8 cellular contexts compared by ENCODE assay signal in genomic region chr11:65778901-65779668, GRCh38. TPM values are rescaled to one million over a fixed set of nuclear protein-coding genes. Genes with fewer than 3 reads are reported as not detected.
DNase-seq lines count a peak whose midpoint lies in the region; ATAC-seq and TF ChIP-seq lines count a peak whose summit lies in the region.

No MANE protein-coding gene starts in this region.

- POLR2A ChIA-PET in GM10248 (lab: Yijun Ruan, JAX) = interaction anchor here (0.6 to 0.9 kb wide), 2 partner anchors 9 to 81 kb away, joined by 4 to 6 read pairs; no protein-coding TSS in a partner anchor

- no peaks in the 10 kb centered on the region for H3K36me3 Mint-ChIP-seq in T-helper 17 cell (ENCODE audit: low read depth)

- ATAC-seq in T-helper 17 cell (no peak), GM18498 (IDR thresholded peaks at IDR 0.05; ENCODE audit: unreplicated experiment) (no peak)

- peaks cover 10% of the 10 kb centered on the region for H3K4me1 Mint-ChIP-seq in T-helper 17 cell

- H3K9me3 ChIP-seq in T-helper 17 cell (ENCODE audit: control insufficient read depth, low read length, poor library complexity, severe bottlenecking) = no peaks in the 10 kb centered on the region

- H3K27me3 Mint-ChIP-seq in T-helper 17 cell = no peaks in the 10 kb centered on the region

- CTCF ChIA-PET in GM10248 (lab: Yijun Ruan, JAX) = interaction anchor here (0.9 to 11.1 kb wide), 60 partner anchors 8 to 397 kb away, joined by 3 to 145 read pairs (median 7); partner anchors contain the start of genes CCDC85B, CFL1, FAM89B and FIBP

- H3K4me3 ChIP-seq in fibroblast of the aortic adventitia (ENCODE audit: low read depth, low read length) (peak overlapping the region; percentile 96), skeletal muscle cell (ENCODE audit: low read depth, low read length) (peak overlapping the region; percentile 77)

- H3K4me3 Mint-ChIP-seq in T-helper 17 cell = peak overlapping the region; percentile 74

- no peak for TF ChIP-seq CTCF in GM13977 (IDR thresholded peaks at IDR 0.05; ENCODE audit: extremely low read depth, insufficient read depth, missing control alignments)
- TF ChIP-seq CTCF in fibroblast of the aortic adventitia (IDR thresholded peaks at IDR 0.05; ENCODE audit: insufficient read depth, low read length) = no peak
- TF ChIP-seq CTCF in GM10248 (IDR thresholded peaks at IDR 0.05; ENCODE audit: control extremely low read depth, extremely low read depth, low read depth, missing control alignments) = no peak

- DNase-seq in GM13977 (ENCODE audit: low spot score) (peak; percentile 27), T-helper 17 cell (no peak), fibroblast of the aortic adventitia (ENCODE audit: low read depth) (no peak), skeletal muscle cell (ENCODE audit: low read depth) (no peak), NCI-H345 (lab: John Stamatoyannopoulos, UW) (no peak), GM10248 (ENCODE audit: extremely low spot score) (no peak)
- no peak for DNase-seq in stimulated activated CD4-positive, alpha-beta T cell treated with anti-CD3 and anti-CD28 coated beads, Interleukin-4, amount 100 ng/mL, for 4 hours

- no peak overlapping the region for H3K27ac Mint-ChIP-seq in T-helper 17 cell

- in situ Hi-C loops in GM13977 (cut with MboI; ENCODE audit: low pct_unique_long_range_greater_than_20kb, low sequenced_read_pairs, unreplicated experiment) = no loop called here

RNA-seq across cellular contexts. Expression of gene AP5B1, which starts 1.7 kb away (rescaled TPM):
- 10 to 100 TPM; 12.5 to 17.4 TPM for total RNA-seq in T-helper 17 cell
- total RNA-seq in fibroblast of the aortic adventitia (ENCODE audit: low replicate concordance) = 11.5 and 14.4 TPM in 2 replicates

RNA-seq across cellular contexts. Expression of gene OVOL1, which starts 7.8 kb away (rescaled TPM):
- under 1 TPM in 1 of 2 donors, not detected in 1; 0.39 TPM for total RNA-seq in T-helper 17 cell
- total RNA-seq in fibroblast of the aortic adventitia (ENCODE audit: low replicate concordance) = not detected in 2 replicates

RNA-seq across cellular contexts. Expression of gene SNX32, which starts 54.7 kb away (rescaled TPM):
- total RNA-seq in T-helper 17 cell (under 1 TPM; 0.27 to 0.34 TPM), fibroblast of the aortic adventitia (ENCODE audit: low replicate concordance) (1.6 and 3.3 TPM in 2 replicates)

RNA-seq across cellular contexts. Expression of gene RNASEH2C, which starts 58.5 kb away (rescaled TPM):
- total RNA-seq in T-helper 17 cell (10 to 100 TPM; 30.8 to 34.3 TPM), fibroblast of the aortic adventitia (ENCODE audit: low replicate concordance) (44.6 and 49.6 TPM in 2 replicates)
